In genomic region chr9:34651286-34651685, GRCh38 we compare ENCODE assay signal across 10 cellular contexts. TPM values are rescaled to one million over a fixed set of nuclear protein-coding genes. Genes with fewer than 3 reads are reported as not detected.
DNase-seq lines count a peak whose midpoint lies in the region; ATAC-seq and TF ChIP-seq lines count a peak whose summit lies in the region.
"Had no signal": no experiment of that assay in that cellular context is flagged by ENCODE, and none has a peak within 500 bp of the region (broad histone marks: within the 10 kb centered on the region; RNA-seq: fewer than 3 reads in every experiment).

No MANE protein-coding gene starts in this region.

- H3K27ac ChIP-seq in PC-9 (0 out of 2 replicates have a peak overlapping the region, but pooled peaks have one; percentile 19), esophagus squamous epithelium (peak overlapping the region; percentile 54 to 88 (median 84))

- no peaks in the 10 kb centered on the region for H3K9me3 Mint-ChIP-seq in nephron progenitor cell
- H3K9me3 Mint-ChIP-seq: activated T-helper 1 cell treated with anti-CD3 and anti-CD28 coated beads, Interleukin-12 subunit alpha, Interleukin-12 subunit beta, Interleukin-2, Interleukin-4 antibody, amounts not matched to agents 30 ng/mL and 10 ng/mL and 1 ng/mL, durations not matched to agents 14 hours and 24 hours and 36 hours had no signal

- H3K4me3 ChIP-seq in PC-9 (peak overlapping the region; percentile 54; the same call in 1 of the 2 replicates), esophagus squamous epithelium (peak overlapping the region in 2 of 4 donors; percentile 33 to 63)

- CTCF ChIA-PET in PC-9 (lab: Charles Lee): interaction anchor here (0.5 kb wide), 1 partner anchor 37 kb away, joined by 3 read pairs; no protein-coding TSS in a partner anchor

- DNase-seq in A172 (ENCODE audit: low spot score) (peak; percentile 69), PC-9 (no peak), esophagus squamous epithelium (lab: John Stamatoyannopoulos, UW) (no peak), nephron progenitor cell (no peak), SHP77 (lab: John Stamatoyannopoulos, UW) (no peak)
- DNase-seq: SHP77 treated with DMSO at 0.1 percent for 48 hours had no signal

- H3K27me3 Mint-ChIP-seq in nephron progenitor cell (ENCODE audit: low read depth, poor library complexity): peaks cover 2% of the 10 kb centered on the region

- TF ChIP-seq CTCF in PC-9 (conservative IDR thresholded peaks at IDR 0.05) (no peak), esophagus squamous epithelium (IDR thresholded peaks at IDR 0.05) (no peak), nephron progenitor cell (IDR thresholded peaks at IDR 0.05) (no peak)

- H3K27ac Mint-ChIP-seq in nephron progenitor cell: peak overlapping the region; percentile 99
- H3K27ac Mint-ChIP-seq: activated T-helper 1 cell treated with anti-CD3 and anti-CD28 coated beads, Interleukin-12 subunit alpha, Interleukin-12 subunit beta, Interleukin-2, Interleukin-4 antibody, amounts not matched to agents 30 ng/mL and 10 ng/mL and 1 ng/mL, durations not matched to agents 14 hours and 24 hours and 36 hours had no signal

- POLR2A ChIA-PET in PC-9 (lab: Charles Lee; ENCODE audit: unreplicated experiment): interaction anchor here (0.6 kb wide), 1 partner anchor 1361 kb away, joined by 6 read pairs; the partner anchor contains the start of gene NFX1

- H3K4me2 ChIP-seq in PC-9: peak overlapping the region; percentile 74

- peak overlapping the region; percentile 77; the same call in 1 of the 2 replicates for H2AFZ ChIP-seq in PC-9

- peaks cover 24% of the 10 kb centered on the region for H3K36me3 Mint-ChIP-seq in nephron progenitor cell (ENCODE audit: low read depth)

- peak overlapping the region; percentile 82 for H3K4me3 Mint-ChIP-seq in nephron progenitor cell
- H3K4me3 Mint-ChIP-seq: activated T-helper 1 cell treated with anti-CD3 and anti-CD28 coated beads, Interleukin-12 subunit alpha, Interleukin-12 subunit beta, Interleukin-2, Interleukin-4 antibody, amounts not matched to agents 30 ng/mL and 10 ng/mL and 1 ng/mL, durations not matched to agents 14 hours and 24 hours and 36 hours had no signal

- 6 to 54% methylated on average over 3 to 4 of the region's 4 CpGs for WGBS in esophagus squamous epithelium, 2 donors

- intact Hi-C loops in PC-9 (cut with micrococcal nuclease; ENCODE audit: unreplicated experiment): no loop called here
- intact Hi-C loops in esophagus squamous epithelium (cut with DNase I): no loop called here

- no peaks in the 10 kb centered on the region for H3K9me3 ChIP-seq in PC-9 (ENCODE audit: insufficient read depth, low read depth)
- H3K9me3 ChIP-seq in esophagus squamous epithelium: no peaks in the 10 kb centered on the region

- H3K9me2 ChIP-seq in PC-9 (ENCODE audit: insufficient read depth): no peaks in the 10 kb centered on the region

- no peaks in the 10 kb centered on the region for H4K20me1 ChIP-seq in PC-9 (ENCODE audit: insufficient read depth)

- H3F3A ChIP-seq in PC-9 (ENCODE audit: insufficient read depth, low read depth): peaks cover 7% of the 10 kb centered on the region; the same call in 1 of the 2 replicates

- H3K27me3 ChIP-seq in PC-9 (ENCODE audit: insufficient read depth, low read depth) (no peaks in the 10 kb centered on the region), esophagus squamous epithelium (no peaks in the 10 kb centered on the region)

- H3K36me3 ChIP-seq in PC-9 (ENCODE audit: low read depth): no peaks in the 10 kb centered on the region
- H3K36me3 ChIP-seq in esophagus squamous epithelium: peaks cover 0 to 21% (median 3%) of the 10 kb centered on the region in 3 donors

- peaks cover 87% of the 10 kb centered on the region for H3K4me1 Mint-ChIP-seq in nephron progenitor cell

- H3K79me2 ChIP-seq in PC-9 (ENCODE audit: low read depth): peaks cover 10% of the 10 kb centered on the region; the same call in 1 of the 2 replicates

- H3K4me1 ChIP-seq in PC-9 (replicated peaks; ENCODE audit: insufficient read depth) (peaks cover 19% of the 10 kb centered on the region), esophagus squamous epithelium (peaks cover 44 to 79% (median 58%) of the 10 kb centered on the region in 3 donors)

- no peak for TF ChIP-seq POLR2A in esophagus squamous epithelium (IDR thresholded peaks at IDR 0.05)

- ATAC-seq in GM19463 (IDR thresholded peaks at IDR 0.05; ENCODE audit: unreplicated experiment) (no peak), GM18868 (IDR thresholded peaks at IDR 0.05; ENCODE audit: unreplicated experiment) (no peak), GM21737 (IDR thresholded peaks at IDR 0.05; ENCODE audit: unreplicated experiment) (no peak)

- BruUV-seq in PC-9 (replicated peaks; lab: Mats Ljungman, UMichigan): TSS peak; percentile 95

RNA-seq across cellular contexts. Expression of gene IL11RA, which starts 0.7 kb away (rescaled TPM):
- 9.3 and 10.9 TPM in 2 replicates for total RNA-seq in A172 (2014; rRNA removed; shearing (Covaris generic))
- total RNA-seq in PC-9 (2021) (8.5 and 8.7 TPM in 2 replicates), esophagus squamous epithelium (10 to 100 TPM in 2 of 4 donors, 1 to 10 TPM in 2; 2.5 to 18.7 (median 9.3) TPM)

RNA-seq across cellular contexts. Expression of gene GALT, which starts 4.8 kb away (rescaled TPM):
- total RNA-seq in A172 (2014; rRNA removed; shearing (Covaris generic)): 19.5 and 21.1 TPM in 2 replicates
- total RNA-seq in PC-9 (2021): 13.5 and 18.2 TPM in 2 replicates
- 10 to 100 TPM; 10.3 to 28.4 (median 14.1) TPM for total RNA-seq in esophagus squamous epithelium

RNA-seq across cellular contexts. Expression of gene CCL27, which starts 11.2 kb away (rescaled TPM):
- total RNA-seq in A172 (2014; rRNA removed; shearing (Covaris generic)): 2.2 TPM in 1 of 2 replicates, not detected in the other
- 0.44 and 0.98 TPM in 2 replicates for total RNA-seq in PC-9 (2021)
- total RNA-seq in esophagus squamous epithelium: not detected

RNA-seq across cellular contexts. Expression of gene SIGMAR1, which starts 13.7 kb away (rescaled TPM):
- 94.0 and 107 TPM in 2 replicates for total RNA-seq in A172 (2014; rRNA removed; shearing (Covaris generic))
- total RNA-seq in PC-9 (2021): 55.8 and 57.9 TPM in 2 replicates
- total RNA-seq in esophagus squamous epithelium: 100 to 1,000 TPM in 1 of 4 donors, 10 to 100 TPM in 3; 77.4 to 112 (median 88.7) TPM

RNA-seq across cellular contexts. Expression of gene ARID3C, which starts 22.4 kb away (rescaled TPM):
- total RNA-seq in A172 (2014; rRNA removed; shearing (Covaris generic)): 0.19 TPM in 1 of 2 replicates, not detected in the other
- not detected in 2 replicates for total RNA-seq in PC-9 (2021)
- not detected for total RNA-seq in esophagus squamous epithelium
